19 cellular contexts compared by ENCODE assay signal in the genomic region with DNA sequence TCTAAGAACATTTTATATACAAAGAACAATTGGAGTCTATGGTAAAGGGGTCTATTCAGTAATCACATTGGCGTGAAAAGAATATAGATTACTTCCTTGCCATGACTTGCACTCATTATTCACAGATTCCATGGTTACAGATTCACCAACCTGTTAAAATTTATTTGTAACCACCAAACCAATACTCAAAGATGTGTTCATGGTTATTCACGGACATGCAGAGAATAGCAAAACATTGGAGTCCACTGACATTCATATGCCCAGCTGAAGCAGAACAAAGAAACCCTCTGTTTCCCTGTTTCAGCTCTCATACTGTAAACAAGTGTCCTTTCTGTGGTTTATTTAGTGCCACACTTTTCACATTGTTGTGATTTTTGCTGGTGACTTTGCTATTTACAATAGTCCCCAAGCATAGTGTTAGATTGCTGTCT.
DNase-seq lines count a peak whose midpoint lies in the region; ATAC-seq, FAIRE-seq and TF ChIP-seq lines count a peak whose summit lies in the region.
"Had no signal": no experiment of that assay in that cellular context is flagged by ENCODE, and none has a peak within 500 bp of the region (broad histone marks: within the 10 kb centered on the region; RNA-seq: fewer than 3 reads in every experiment).

No MANE protein-coding gene starts in this region.

- H3K27ac ChIP-seq in GM12878 (ENCODE audit: control insufficient read depth, insufficient read depth), result no peak overlapping the region
- H3K27ac ChIP-seq in mesodermal cell (ENCODE audit: low read depth, low read length, severe bottlenecking), result peak overlapping the region; percentile 19

- no peak overlapping the region for H3K27ac Mint-ChIP-seq in progenitor cell of endocrine pancreas
- H3K27ac Mint-ChIP-seq: activated naive CD8-positive, alpha-beta T cell treated with anti-CD3 and anti-CD28 coated beads for 36 hours; T-helper 17 cell had no signal

- H3K4me3 ChIP-seq in AG10803 (ENCODE audit: low read length) (no peak overlapping the region), GM12878 (no peak overlapping the region), mesodermal cell (ENCODE audit: extremely low read depth, insufficient read depth, low read length, poor library complexity, severe bottlenecking) (no peak overlapping the region)

- H3K27me3 ChIP-seq in GM12878 (replicated peaks in 1 of 2; ENCODE audit: control insufficient read depth in 2 of 2, insufficient read depth in 2 of 2, low read length in 1 of 2), result no peaks in the 10 kb centered on the region

- whole genome bisulfite sequencing in GM12878 (ENCODE audit: insufficient coverage, insufficient replicate concordance, low lambda C conversion rate, missing lambda C conversion rate), result 0% methylated on average over 2 of the region's 2 CpGs
- WGBS in mesodermal cell (ENCODE audit: insufficient coverage in 2 of 2), 2 experiments, result 83% methylated on average over 1 of the region's 2 CpGs; no CpG with 5 or more reads in 1 of the 2 experiments

- BruUV-seq in GM12878 (replicated peaks; lab: Mats Ljungman, UMichigan), result no TSS peak

- RAD21 ChIA-PET in GM12878 (lab: Charles Lee; ENCODE audit: unreplicated experiment), result no interaction called here

- H3K9me3 ChIP-seq in GM12878 (replicated peaks; ENCODE audit: control insufficient read depth, insufficient read depth, low read length), result no peaks in the 10 kb centered on the region
- H3K9me3 ChIP-seq in mesodermal cell (ENCODE audit: control insufficient read depth, low read length), result no peaks in the 10 kb centered on the region

- ATAC-seq in HG03571 (IDR thresholded peaks at IDR 0.05; ENCODE audit: unreplicated experiment) (peak; percentile 57), GM12878 (peak; percentile 40), HG03460 (IDR thresholded peaks at IDR 0.05; ENCODE audit: unreplicated experiment) (no peak), HG03108 (IDR thresholded peaks at IDR 0.05; ENCODE audit: unreplicated experiment) (no peak)
- ATAC-seq: right cardiac atrium, T-helper 17 cell had no signal

- no peak overlapping the region for H3K9ac ChIP-seq in GM12878 (ENCODE audit: control insufficient read depth, insufficient read depth, low read length)

- H3K4me2 ChIP-seq in GM12878 (ENCODE audit: control insufficient read depth, insufficient read depth), result no peak overlapping the region

- no peak overlapping the region for H3K4me3 Mint-ChIP-seq in progenitor cell of endocrine pancreas (ENCODE audit: low read depth)
- H3K4me3 Mint-ChIP-seq: activated naive CD8-positive, alpha-beta T cell treated with anti-CD3 and anti-CD28 coated beads for 36 hours; T-helper 17 cell had no signal

- intact Hi-C loops in GM12878 (cut with micrococcal nuclease; ENCODE audit: unreplicated experiment), result no loop called here

- in situ Hi-C loops in GM12878 (cut with MboI), result no loop called here

- H4K20me1 ChIP-seq in GM12878 (ENCODE audit: control insufficient read depth, insufficient read depth), result no peaks in the 10 kb centered on the region

- no peak for TF ChIP-seq EP300 in GM12878 (IDR thresholded peaks at IDR 0.05; ENCODE audit: borderline replicate concordance in 1 of 2, control insufficient read depth in 1 of 2, low read depth in 2 of 2, low read length in 2 of 2)

- no peaks in the 10 kb centered on the region for H3K36me3 ChIP-seq in GM12878 (ENCODE audit: control insufficient read depth in 2 of 2, insufficient read depth in 2 of 2, low read length in 1 of 2)
- no peaks in the 10 kb centered on the region for H3K36me3 ChIP-seq in mesodermal cell (ENCODE audit: control insufficient read depth, insufficient read depth, low read length)

- peaks cover 10% of the 10 kb centered on the region for H3K4me1 Mint-ChIP-seq in progenitor cell of endocrine pancreas (ENCODE audit: low read depth)
- H3K4me1 Mint-ChIP-seq: activated naive CD8-positive, alpha-beta T cell treated with anti-CD3 and anti-CD28 coated beads for 36 hours; T-helper 17 cell had no signal

- H3K27me3 Mint-ChIP-seq in progenitor cell of endocrine pancreas, result no peaks in the 10 kb centered on the region
- H3K27me3 Mint-ChIP-seq: activated naive CD8-positive, alpha-beta T cell treated with anti-CD3 and anti-CD28 coated beads for 36 hours; T-helper 17 cell had no signal

- no peaks in the 10 kb centered on the region for H3K4me1 ChIP-seq in GM12878 (ENCODE audit: control insufficient read depth, insufficient read depth, low read length)
- H3K4me1 ChIP-seq in mesodermal cell (ENCODE audit: control insufficient read depth, insufficient read depth, low read length, poor library complexity, severe bottlenecking), result no peaks in the 10 kb centered on the region

- POLR2A ChIA-PET in GM12878 (lab: Charles Lee), result no interaction called here

- no peaks in the 10 kb centered on the region for H3K36me3 Mint-ChIP-seq in progenitor cell of endocrine pancreas (ENCODE audit: insufficient read depth)
- H3K36me3 Mint-ChIP-seq: activated naive CD8-positive, alpha-beta T cell treated with anti-CD3 and anti-CD28 coated beads for 36 hours had no signal

- peak; percentile 28 for DNase-seq in AG10803 (ENCODE audit: low read depth)
- DNase-seq in GM12878 (ENCODE audit: low read depth, low spot score), result no peak
- no peak for DNase-seq in progenitor cell of endocrine pancreas (ENCODE audit: low spot score, unreplicated experiment)
- DNase-seq in cortex of kidney (lab: John Stamatoyannopoulos, UW), result no peak
- DNase-seq: activated CD4-positive, CD25-positive, alpha-beta regulatory T cell treated with anti-CD3 and anti-CD28 coated beads, Interleukin-2, amount 50 U/mL, for 72 hours; activated naive CD8-positive, alpha-beta T cell treated with anti-CD3 and anti-CD28 coated beads for 36 hours; activated T-cell treated with anti-CD3 and anti-CD28 coated beads for 4 hours; COR-L47; glutamatergic neuron; NCI-H187 treated with DMSO at 0.1 percent for 48 hours; NCI-H748 treated with DMSO at 0.1 percent for 48 hours; right cardiac atrium; stimulated activated CD4-positive, alpha-beta T cell treated with anti-CD3 and anti-CD28 coated beads, Interleukin-2, amount 100 ng/mL, for 24 hours; T-helper 17 cell had no signal

- TF ChIP-seq CTCF in AG10803 (conservative IDR thresholded peaks at IDR 0.05; ENCODE audit: low read length) (no peak), GM12878 (IDR thresholded peaks at IDR 0.05 in 2 of 3, conservative IDR thresholded peaks at IDR 0.05 in 1 of 3; ENCODE audit: control insufficient read depth in 2 of 3, extremely low read depth in 1 of 3, insufficient read depth in 1 of 3, low read depth in 3 of 3, low read length in 3 of 3) (no peak), progenitor cell of endocrine pancreas (IDR thresholded peaks at IDR 0.05; ENCODE audit: unreplicated experiment) (no peak)

- SMC1A ChIA-PET in GM12878 (lab: Charles Lee; ENCODE audit: uncharacterized antibody, unreplicated experiment), result no interaction called here

- TF ChIP-seq RAD21 in GM12878 (IDR thresholded peaks at IDR 0.05; ENCODE audit: insufficient read depth, low read depth, low read length), result no peak

- no peaks in the 10 kb centered on the region for H3K9me3 Mint-ChIP-seq in progenitor cell of endocrine pancreas (ENCODE audit: low read depth)

- TF ChIP-seq POLR2A in GM12878 (IDR thresholded peaks at IDR 0.05; ENCODE audit: low read depth, low read length), result no peak

- H3K79me2 ChIP-seq in GM12878 (ENCODE audit: control insufficient read depth, insufficient read depth, low read length), result no peaks in the 10 kb centered on the region

- CTCF ChIA-PET in GM12878 (lab: Yijun Ruan, JAX), result no interaction called here

- H2AFZ ChIP-seq in GM12878 (ENCODE audit: control insufficient read depth, low read depth, low read length), result no peak overlapping the region

- no peak for FAIRE-seq in GM12878 (lab: Jason Lieb, UNC)
- FAIRE-seq: islet of Langerhans had no signal

TF ChIP-seq in GM12878, 131 proteins besides CTCF, POLR2A, EP300 and RAD21 (continues in another document):
- TF ChIP-seq, protein P1, sequence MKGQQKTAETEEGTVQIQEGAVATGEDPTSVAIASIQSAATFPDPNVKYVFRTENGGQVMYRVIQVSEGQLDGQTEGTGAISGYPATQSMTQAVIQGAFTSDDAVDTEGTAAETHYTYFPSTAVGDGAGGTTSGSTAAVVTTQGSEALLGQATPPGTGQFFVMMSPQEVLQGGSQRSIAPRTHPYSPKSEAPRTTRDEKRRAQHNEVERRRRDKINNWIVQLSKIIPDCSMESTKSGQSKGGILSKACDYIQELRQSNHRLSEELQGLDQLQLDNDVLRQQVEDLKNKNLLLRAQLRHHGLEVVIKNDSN (IDR thresholded peaks at IDR 0.05; ENCODE audit: borderline replicate concordance, extremely low read length, insufficient read depth, low read depth, low read length), result no peak
- no peak for TF ChIP-seq HDAC6 (IDR thresholded peaks at IDR 0.05; ENCODE audit: unreplicated experiment)
- TF ChIP-seq, protein P2, sequence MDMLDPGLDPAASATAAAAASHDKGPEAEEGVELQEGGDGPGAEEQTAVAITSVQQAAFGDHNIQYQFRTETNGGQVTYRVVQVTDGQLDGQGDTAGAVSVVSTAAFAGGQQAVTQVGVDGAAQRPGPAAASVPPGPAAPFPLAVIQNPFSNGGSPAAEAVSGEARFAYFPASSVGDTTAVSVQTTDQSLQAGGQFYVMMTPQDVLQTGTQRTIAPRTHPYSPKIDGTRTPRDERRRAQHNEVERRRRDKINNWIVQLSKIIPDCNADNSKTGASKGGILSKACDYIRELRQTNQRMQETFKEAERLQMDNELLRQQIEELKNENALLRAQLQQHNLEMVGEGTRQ (IDR thresholded peaks at IDR 0.05; ENCODE audit: borderline replicate concordance, low read depth, low read length), result no peak
- no peak for TF ChIP-seq TARDBP (IDR thresholded peaks at IDR 0.05; ENCODE audit: borderline replicate concordance)
- TF ChIP-seq, protein P3, sequence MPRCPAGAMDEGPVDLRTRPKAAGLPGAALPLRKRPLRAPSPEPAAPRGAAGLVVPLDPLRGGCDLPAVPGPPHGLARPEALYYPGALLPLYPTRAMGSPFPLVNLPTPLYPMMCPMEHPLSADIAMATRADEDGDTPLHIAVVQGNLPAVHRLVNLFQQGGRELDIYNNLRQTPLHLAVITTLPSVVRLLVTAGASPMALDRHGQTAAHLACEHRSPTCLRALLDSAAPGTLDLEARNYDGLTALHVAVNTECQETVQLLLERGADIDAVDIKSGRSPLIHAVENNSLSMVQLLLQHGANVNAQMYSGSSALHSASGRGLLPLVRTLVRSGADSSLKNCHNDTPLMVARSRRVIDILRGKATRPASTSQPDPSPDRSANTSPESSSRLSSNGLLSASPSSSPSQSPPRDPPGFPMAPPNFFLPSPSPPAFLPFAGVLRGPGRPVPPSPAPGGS (IDR thresholded peaks at IDR 0.05; ENCODE audit: borderline replicate concordance, insufficient read depth, low read depth, low read length, poor library complexity, severe bottlenecking), result no peak

Comparison
In these comparisons a context has a peak if more than half of its experiments do, and no peak if none do; other contexts are left out.
1. ATAC-seq: peak in HG03571 (single experiment) and GM12878 (single experiment); none in HG03460 (single experiment) and HG03108 (single experiment).